ENCODE assay signal across 1 cellular context in genomic region chr6:167485186-167485978, GRCh38.
TF ChIP-seq lines count a peak whose summit lies in the region.

No MANE protein-coding gene starts in this region.

TF ChIP-seq in liver, 16 proteins besides CTCF, POLR2A, EP300 and RAD21 (continued from another document):
- TF ChIP-seq ZBTB33 (IDR thresholded peaks at IDR 0.05) (no peak), YY1 (IDR thresholded peaks at IDR 0.05) (no peak), HNF4A (conservative IDR thresholded peaks at IDR 0.05) (no peak), FOXA1 (IDR thresholded peaks at IDR 0.05) (no peak), JUND (IDR thresholded peaks at IDR 0.05) (no peak), TAF1 (conservative IDR thresholded peaks at IDR 0.05) (no peak), NR2F2 (IDR thresholded peaks at IDR 0.05) (no peak), SP1 (IDR thresholded peaks at IDR 0.05) (no peak), EGR1 (IDR thresholded peaks at IDR 0.05; ENCODE audit: low read depth in 2 of 2) (no peak), HNF4G (IDR thresholded peaks at IDR 0.05) (no peak), FOXA2 (IDR thresholded peaks at IDR 0.05) (no peak)
